Comparison of ENCODE assay signal across 13 cellular contexts in genomic region chr19:29380581-29380980, GRCh38.
"Had no signal": no experiment of that assay in that cellular context is flagged by ENCODE, and none has a peak within 500 bp of the region (broad histone marks: within the 10 kb centered on the region; RNA-seq: fewer than 3 reads in every experiment).

No MANE protein-coding gene starts in this region.

- FAIRE-seq: endometrium had no signal

- H3K4me1 ChIP-seq: gastroesophageal sphincter, heart right ventricle, transverse colon had no signal

- H3K27me3 ChIP-seq: transverse colon had no signal

- H3K36me3 ChIP-seq: gastroesophageal sphincter, heart right ventricle, neutrophil, transverse colon had no signal

- H3K9me3 ChIP-seq: gastroesophageal sphincter, heart right ventricle, neutrophil, transverse colon had no signal

- H3K27ac ChIP-seq: dorsolateral prefrontal cortex, gastroesophageal sphincter, heart right ventricle, neutrophil, transverse colon had no signal

- ATAC-seq: activated T-helper 17 cell treated with anti-CD3 and anti-CD28 coated beads, Interleukin-2, amount 50 U/mL, for 72 hours; gastroesophageal sphincter; heart right ventricle; naive thymus-derived CD8-positive, alpha-beta T cell; right cardiac atrium had no signal

- H3K4me3 ChIP-seq: dorsolateral prefrontal cortex, gastroesophageal sphincter, heart right ventricle, transverse colon had no signal

- DNase-seq: activated CD4-positive, CD25-positive, alpha-beta regulatory T cell treated with anti-CD3 and anti-CD28 coated beads, Interleukin-2, amount 50 U/mL, for 72 hours; activated naive CD4-positive, alpha-beta T cell treated with anti-CD3 and anti-CD28 coated beads, Interleukin-2, amount 10 ng/mL, durations not matched to agents 7 days and 5 days; heart right ventricle; right cardiac atrium; stimulated activated CD4-positive, alpha-beta T cell treated with anti-CD3 and anti-CD28 coated beads, Interleukin-1b, Interleukin-23, amount 100 ng/mL, for 48 hours; T-helper 9 cell; transverse colon had no signal
